Comparison of ENCODE assay signal across 10 cellular contexts in genomic region chr6:73216859-73217258, GRCh38. TPM values are rescaled to one million over a fixed set of nuclear protein-coding genes. Genes with fewer than 3 reads are reported as not detected.
"Had no signal": no experiment of that assay in that cellular context is flagged by ENCODE, and none has a peak within 500 bp of the region (broad histone marks: within the 10 kb centered on the region; RNA-seq: fewer than 3 reads in every experiment).

No MANE protein-coding gene starts in this region.

- H3K9ac ChIP-seq: KMS-11 had no signal

- FAIRE-seq: HepG2, HTR-8/SVneo had no signal

- DNase-seq: IMR-90, KBM-7, KG1 had no signal

- ATAC-seq: HepG2 had no signal

- H3K4me2 ChIP-seq: KMS-11 had no signal

- H3K27ac ChIP-seq: HL-60, KMS-11 had no signal

RNA-seq across cellular contexts. Expression of gene KHDC1L, which starts 8.4 kb away (rescaled TPM):
- total RNA-seq: HepG2, HT-29, HT1080 had no signal
- polyA plus RNA-seq: HepG2, IgD-negative memory B cell had no signal

RNA-seq across cellular contexts. Expression of gene KHDC1, which starts 46.1 kb away (rescaled TPM):
- total RNA-seq: HepG2, HT-29 had no signal
- polyA plus RNA-seq: HepG2 had no signal
